23 cellular contexts compared by ENCODE assay signal in genomic region chr17:6667516-6667915, GRCh38. TPM values are rescaled to one million over a fixed set of nuclear protein-coding genes. Genes with fewer than 3 reads are reported as not detected.
"Had no signal": no experiment of that assay in that cellular context is flagged by ENCODE, and none has a peak within 500 bp of the region (broad histone marks: within the 10 kb centered on the region; RNA-seq: fewer than 3 reads in every experiment).

No MANE protein-coding gene starts in this region.

- H3K9me3 ChIP-seq: left lung, transverse colon had no signal

- ATAC-seq: left lung; natural killer cell treated with Interleukin-12 subunit alpha and Interleukin-12 subunit beta and Interleukin-15 and Interleukin-18, amount 100 ng/mL, for 72 hours; WTC11 had no signal

- H3K36me3 Mint-ChIP-seq: natural killer cell treated with Interleukin-12 subunit alpha and Interleukin-12 subunit beta and Interleukin-15 and Interleukin-18, amount 100 ng/mL, for 72 hours; WTC11 had no signal

- H3K4me3 ChIP-seq: coronary artery, left lung, lung, transverse colon had no signal

- H3K9me3 Mint-ChIP-seq: activated naive CD8-positive, alpha-beta T cell treated with anti-CD3 and anti-CD28 coated beads, Interleukin-2, amount 10 ng/mL, durations not matched to agents 7 days and 5 days; endodermal cell; natural killer cell treated with Interleukin-12 subunit alpha and Interleukin-12 subunit beta and Interleukin-15 and Interleukin-18, amount 100 ng/mL, for 72 hours; WTC11 had no signal

- DNase-seq: activated CD4-positive, alpha-beta T cell treated with anti-CD3 and anti-CD28 coated beads, Interleukin-2, amount 50 U/mL, for 4 hours; activated naive CD4-positive, alpha-beta T cell treated with Interleukin-2 at 50 U/mL for 16 hours; activated naive CD8-positive, alpha-beta T cell treated with anti-CD3 and anti-CD28 coated beads, Interleukin-2, amount 10 ng/mL, durations not matched to agents 7 days and 5 days; activated T-cell treated with anti-CD3 and anti-CD28 coated beads, Interleukin-2, amount 50 U/mL, for 48 hours; amygdala; cerebellar nuclear complex; left lung; midbrain; retina; stimulated activated CD4-positive, alpha-beta T cell treated with anti-CD3 and anti-CD28 coated beads, Interleukin-2, amount 100 ng/mL, for 48 hours; stimulated activated CD8-positive, alpha-beta memory T cell treated with anti-CD3 and anti-CD28 coated beads, Interleukin-4, amount 100 ng/mL, for 48 hours; T-helper 9 cell; transverse colon had no signal

- H3K27ac Mint-ChIP-seq: activated naive CD8-positive, alpha-beta T cell treated with anti-CD3 and anti-CD28 coated beads, Interleukin-2, amount 10 ng/mL, durations not matched to agents 7 days and 5 days; endodermal cell; natural killer cell treated with Interleukin-12 subunit alpha and Interleukin-12 subunit beta and Interleukin-15 and Interleukin-18, amount 100 ng/mL, for 72 hours; progenitor cell of endocrine pancreas; WTC11 had no signal

- H3K4me3 Mint-ChIP-seq: activated naive CD8-positive, alpha-beta T cell treated with anti-CD3 and anti-CD28 coated beads, Interleukin-2, amount 10 ng/mL, durations not matched to agents 7 days and 5 days; endodermal cell; natural killer cell treated with Interleukin-12 subunit alpha and Interleukin-12 subunit beta and Interleukin-15 and Interleukin-18, amount 100 ng/mL, for 72 hours; WTC11 had no signal

- H3K36me3 ChIP-seq: left lung, transverse colon had no signal

- H3K4me1 ChIP-seq: left lung had no signal

RNA-seq across cellular contexts. Expression of gene SLC13A5, which starts 45.7 kb away (rescaled TPM):
- total RNA-seq: activated naive CD8-positive, alpha-beta T cell treated with anti-CD3 and anti-CD28 coated beads, Interleukin-2, amount 10 ng/mL, durations not matched to agents 7 days and 5 days; fibroblast of villous mesenchyme; glomerular endothelial cell; natural killer cell treated with Interleukin-12 subunit alpha and Interleukin-12 subunit beta and Interleukin-15 and Interleukin-18, amount 100 ng/mL, for 72 hours; osteocyte; T-helper 1 cell treated with Interleukin-12 subunit alpha and Interleukin-12 subunit beta and Interleukin-4 antibody, amounts not matched to agents 30 ng/mL and 1 ng/mL, for 36 hours; transverse colon had no signal
- polyA plus RNA-seq: lung had no signal
